ENCODE assay signal across 6 cellular contexts in the genomic region with DNA sequence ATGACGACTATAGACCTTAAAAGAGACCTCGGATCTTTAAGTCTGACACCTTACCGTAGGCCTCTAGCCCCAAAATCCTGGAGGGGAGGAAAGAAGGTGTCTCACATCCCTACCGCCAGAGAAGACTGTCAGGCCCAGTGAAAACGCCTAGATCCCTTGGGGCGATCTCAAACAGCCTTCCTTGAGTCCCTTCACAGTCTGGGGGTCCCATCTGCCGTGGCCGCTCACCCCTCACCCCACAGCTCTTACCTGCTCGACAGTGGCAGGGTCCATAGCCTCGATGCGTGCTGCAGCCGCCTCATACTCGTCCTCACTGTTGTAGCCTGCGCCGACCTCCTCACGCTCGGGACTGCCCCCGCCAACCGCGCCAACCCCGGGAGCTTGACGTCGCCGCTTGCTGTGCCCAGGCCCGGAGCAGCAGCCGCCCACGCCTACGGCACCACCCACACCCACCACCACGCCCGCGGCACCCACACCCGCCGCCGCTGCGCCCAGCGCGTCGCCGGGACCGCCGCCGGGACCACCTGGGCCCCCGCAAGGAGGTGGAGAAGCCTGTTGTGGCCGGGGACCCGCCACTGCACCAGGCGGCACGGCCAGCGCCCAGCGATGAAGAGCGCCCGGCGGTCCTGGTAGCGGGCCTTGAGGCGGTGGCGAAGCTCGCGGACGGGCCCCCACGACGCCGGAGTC. TPM values are rescaled to one million over a fixed set of nuclear protein-coding genes. Genes with fewer than 3 reads are reported as not detected.
DNase-seq lines count a peak whose midpoint lies in the region; ATAC-seq and TF ChIP-seq lines count a peak whose summit lies in the region.

No MANE protein-coding gene starts in this region.

- ATAC-seq in HG03439 (IDR thresholded peaks at IDR 0.05; ENCODE audit: unreplicated experiment) (peak; percentile 8), left lung (no peak), GM18517 (IDR thresholded peaks at IDR 0.05; ENCODE audit: unreplicated experiment) (no peak)

- H3K4me1 ChIP-seq in left lung = peaks cover 0 to 50% of the 10 kb centered on the region in 2 donors

- intact Hi-C loops in left lung (cut with DNase I) = no loop called here

- no peaks in the 10 kb centered on the region for H3K9me3 ChIP-seq in left lung

- peak; percentile 87 for DNase-seq in activated effector memory CD4-positive, alpha-beta T cell treated with anti-CD3 and anti-CD28 coated beads, Interleukin-2, amount 50 U/mL, for 16 hours
- DNase-seq in left lung = peak in 1 of 2 donors; percentile 82
- DNase-seq in C1 segment of cervical spinal cord (lab: John Stamatoyannopoulos, UW) = no peak
- DNase-seq in GOT3 (lab: John Stamatoyannopoulos, UW) = no peak

- no peak for TF ChIP-seq CTCF in left lung (IDR thresholded peaks at IDR 0.05)

- H3K36me3 ChIP-seq in left lung = peaks cover 0 to 4% of the 10 kb centered on the region in 2 donors

- H3K4me3 ChIP-seq in left lung = peak overlapping the region; percentile 50 to 61

- peak overlapping the region; percentile 19 to 99 for H3K27ac ChIP-seq in left lung

- H3K27me3 ChIP-seq in left lung = no peaks in the 10 kb centered on the region

RNA-seq across cellular contexts. Expression of a gene that starts 0.5 kb away (rescaled TPM):
- 10 to 100 TPM; 38.1 to 41.7 TPM for total RNA-seq in left lung

RNA-seq across cellular contexts. Expression of a gene that starts 14.8 kb away (rescaled TPM):
- 1 to 10 TPM; 2.3 to 4.3 TPM for total RNA-seq in left lung

RNA-seq across cellular contexts. Expression of a gene that starts 38.0 kb away (rescaled TPM):
- total RNA-seq in left lung = 10 to 100 TPM; 14.2 to 17.7 TPM

RNA-seq across cellular contexts. Expression of a gene that starts 45.2 kb away (rescaled TPM):
- 10 to 100 TPM; 36.1 to 52.2 TPM for total RNA-seq in left lung

RNA-seq across cellular contexts. Expression of a gene that starts 45.4 kb away (rescaled TPM):
- 10 to 100 TPM; 38.0 to 39.4 TPM for total RNA-seq in left lung
